ENCODE assay signal across 9 cellular contexts in genomic region chr20:44204156-44204831, GRCh38. TPM values are rescaled to one million over a fixed set of nuclear protein-coding genes. Genes with fewer than 3 reads are reported as not detected.
A peak's percentile ranks its signal among the peaks of the same experiment; 100 is the strongest.
DNase-seq lines count a peak whose midpoint lies in the region; ATAC-seq, FAIRE-seq and TF ChIP-seq lines count a peak whose summit lies in the region.
"Had no signal": no experiment of that assay in that cellular context is flagged by ENCODE, and none has a peak within 500 bp of the region (broad histone marks: within the 10 kb centered on the region; RNA-seq: fewer than 3 reads in every experiment).

No MANE protein-coding gene starts in this region.

- H3K27ac Mint-ChIP-seq in CD8-positive, alpha-beta memory T cell, result peak overlapping the region in 2 of 8 donors; percentile 36 to 57
- no peak overlapping the region for H3K27ac Mint-ChIP-seq in naive thymus-derived CD8-positive, alpha-beta T cell

- peaks cover 37% of the 10 kb centered on the region for H3K36me3 ChIP-seq in CD8-positive, alpha-beta memory T cell (ENCODE audit: insufficient read depth, low read length)
- H3K36me3 ChIP-seq in esophagus muscularis mucosa (peaks cover under 1 to 59% (median 42%) of the 10 kb centered on the region in 4 donors), pancreas (peaks cover 0 to 30% (median 9%) of the 10 kb centered on the region in 3 donors)

- CTCF ChIA-PET in CD8-positive, alpha-beta memory T cell (lab: Charles Lee), result no interaction called here

- TF ChIP-seq POLR2A in esophagus muscularis mucosa (IDR thresholded peaks at IDR 0.05; ENCODE audit: low read depth), result no peak

- POLR2A ChIA-PET in CD8-positive, alpha-beta memory T cell (lab: Charles Lee), result no interaction called here
- POLR2A ChIA-PET in naive thymus-derived CD8-positive, alpha-beta T cell (lab: Charles Lee), result interaction anchor here (0.6 kb wide), 1 partner anchor 49 kb away, joined by 3 read pairs; no protein-coding TSS in a partner anchor

- peaks cover 22% of the 10 kb centered on the region for H3K4me1 ChIP-seq in CD8-positive, alpha-beta memory T cell (ENCODE audit: insufficient read depth, low read length)
- H3K4me1 ChIP-seq in esophagus muscularis mucosa, result peaks cover 88 to 97% (median 95%) of the 10 kb centered on the region in 4 donors
- H3K4me1 ChIP-seq in pancreas, result peaks cover 21 to 41% (median 38%) of the 10 kb centered on the region in 3 donors

- peak overlapping the region; percentile 29 for H3K27ac ChIP-seq in CD8-positive, alpha-beta memory T cell (ENCODE audit: low read depth, low read length)
- H3K27ac ChIP-seq in esophagus muscularis mucosa (replicated peaks in 1 of 4) (peak overlapping the region; percentile 61 to 99 (median 86)), pancreas (peak overlapping the region in 2 of 4 donors; percentile 41 to 70)

- peak; percentile 95 for FAIRE-seq in pancreas (lab: Jason Lieb, UNC)

- intact Hi-C loops in esophagus muscularis mucosa (cut with DNase I), result no loop called here
- intact Hi-C loops in pancreas (cut with DNase I), result no loop called here

- no peak for TF ChIP-seq CTCF in esophagus muscularis mucosa (IDR thresholded peaks at IDR 0.05)
- no peak for TF ChIP-seq CTCF in pancreas (IDR thresholded peaks at IDR 0.05)

- H3K27me3 Mint-ChIP-seq in CD8-positive, alpha-beta memory T cell, result peaks cover 0 to 1% of the 10 kb centered on the region in 2 donors
- no peaks in the 10 kb centered on the region for H3K27me3 Mint-ChIP-seq in naive thymus-derived CD8-positive, alpha-beta T cell

- no peaks in the 10 kb centered on the region for H3K9me3 ChIP-seq in CD8-positive, alpha-beta memory T cell (ENCODE audit: low read length)
- H3K9me3 ChIP-seq in esophagus muscularis mucosa, result no peaks in the 10 kb centered on the region
- no peaks in the 10 kb centered on the region for H3K9me3 ChIP-seq in pancreas
- H3K9me3 ChIP-seq: MG63 had no signal

- TF ChIP-seq EP300 in esophagus muscularis mucosa (IDR thresholded peaks at IDR 0.05), result no peak

- no peak overlapping the region for H3K4me3 ChIP-seq in CD8-positive, alpha-beta memory T cell (ENCODE audit: low read length)
- H3K4me3 ChIP-seq in esophagus muscularis mucosa, result no peak overlapping the region
- H3K4me3 ChIP-seq in pancreas, result no peak overlapping the region
- H3K4me3 ChIP-seq: MG63 had no signal

- ATAC-seq in pancreas (peak; percentile 94 to 96 (median 95)), GM21447 (IDR thresholded peaks at IDR 0.05; ENCODE audit: unreplicated experiment) (no peak)
- ATAC-seq in naive thymus-derived CD8-positive, alpha-beta T cell, result no peak

- peaks cover 40 to 77% (median 63%) of the 10 kb centered on the region in 3 donors for H3K4me1 Mint-ChIP-seq in CD8-positive, alpha-beta memory T cell
- H3K4me1 Mint-ChIP-seq in naive thymus-derived CD8-positive, alpha-beta T cell, result peaks cover 26 to 63% (median 58%) of the 10 kb centered on the region in 4 donors

- 90% methylated on average over 4 of the region's 4 CpGs for WGBS in esophagus muscularis mucosa
- WGBS in pancreas, 2 donors, result 91 to 94% methylated on average over 4 of the region's 4 CpGs

- H3K9me3 Mint-ChIP-seq in CD8-positive, alpha-beta memory T cell, result no peaks in the 10 kb centered on the region
- H3K9me3 Mint-ChIP-seq in naive thymus-derived CD8-positive, alpha-beta T cell, result no peaks in the 10 kb centered on the region

- peaks cover 10 to 72% (median 27%) of the 10 kb centered on the region in 3 donors for H3K36me3 Mint-ChIP-seq in CD8-positive, alpha-beta memory T cell
- peaks cover 7 to 78% (median 20%) of the 10 kb centered on the region in 3 donors for H3K36me3 Mint-ChIP-seq in naive thymus-derived CD8-positive, alpha-beta T cell

- no peaks in the 10 kb centered on the region for H3K27me3 ChIP-seq in CD8-positive, alpha-beta memory T cell (ENCODE audit: insufficient read depth, low read length, poor library complexity, severe bottlenecking)
- no peaks in the 10 kb centered on the region for H3K27me3 ChIP-seq in esophagus muscularis mucosa
- H3K27me3 ChIP-seq in pancreas, result no peaks in the 10 kb centered on the region
- H3K27me3 ChIP-seq: MG63 had no signal

- no peak for DNase-seq in CD8-positive, alpha-beta memory T cell
- DNase-seq in OCI-M1 (lab: John Stamatoyannopoulos, UW) (peak; percentile 72), esophagus muscularis mucosa (ENCODE audit: extremely low spot score) (no peak), pancreas (peak in 2 of 6 donors; percentile 34 to 55), NCI-H2081 treated with DMSO at 0.1 percent for 48 hours (lab: John Stamatoyannopoulos, UW) (no peak)
- no peak for DNase-seq in naive thymus-derived CD8-positive, alpha-beta T cell
- no peak for DNase-seq in stimulated activated CD4-positive, alpha-beta T cell treated with anti-CD3 and anti-CD28 coated beads, Interleukin-2, amount 100 ng/mL, for 24 hours
- DNase-seq: MG63 had no signal

- no peak overlapping the region for H3K4me3 Mint-ChIP-seq in CD8-positive, alpha-beta memory T cell
- H3K4me3 Mint-ChIP-seq in naive thymus-derived CD8-positive, alpha-beta T cell, result no peak overlapping the region

RNA-seq across cellular contexts. Expression of gene OSER1, which starts 6.3 kb away (rescaled TPM):
- total RNA-seq in CD8-positive, alpha-beta memory T cell, result 10 to 100 TPM; 24.8 to 25.7 TPM
- 35.1 TPM for polyA plus RNA-seq in CD8-positive, alpha-beta memory T cell
- total RNA-seq in esophagus muscularis mucosa, result 10 to 100 TPM; 45.2 to 94.4 (median 71.0) TPM
- total RNA-seq in pancreas, result 10 to 100 TPM in 4 of 6 donors, 1 to 10 TPM in 2; 8.0 to 13.5 (median 11.1) TPM
- 10 to 100 TPM in 1 of 2 donors, 1 to 10 TPM in 1; 8.5 to 17.6 TPM for polyA plus RNA-seq in pancreas
- total RNA-seq in naive thymus-derived CD8-positive, alpha-beta T cell, result 10 to 100 TPM; 46.4 to 47.3 TPM
- polyA plus RNA-seq in naive thymus-derived CD8-positive, alpha-beta T cell, result 10 to 100 TPM; 27.7 to 38.8 (median 37.7) TPM

RNA-seq across cellular contexts. Expression of gene JPH2, which starts 17.3 kb away (rescaled TPM):
- total RNA-seq in CD8-positive, alpha-beta memory T cell, result not detected
- polyA plus RNA-seq in CD8-positive, alpha-beta memory T cell, result not detected
- 100 to 1,000 TPM; 187 to 441 (median 295) TPM for total RNA-seq in esophagus muscularis mucosa
- total RNA-seq in pancreas, result under 1 TPM; 0.09 to 0.37 (median 0.22) TPM
- polyA plus RNA-seq in pancreas, result 1 to 10 TPM in 1 of 2 donors, under 1 TPM in 1; 0.31 to 1.1 TPM
- not detected for total RNA-seq in naive thymus-derived CD8-positive, alpha-beta T cell
- not detected for polyA plus RNA-seq in naive thymus-derived CD8-positive, alpha-beta T cell

RNA-seq across cellular contexts. Expression of gene GDAP1L1, which starts 42.8 kb away (rescaled TPM):
- total RNA-seq in CD8-positive, alpha-beta memory T cell, result not detected
- polyA plus RNA-seq in CD8-positive, alpha-beta memory T cell, result not detected
- total RNA-seq in esophagus muscularis mucosa (under 1 TPM in 2 of 4 donors, not detected in 2; 0.23 to 0.83 TPM), pancreas (under 1 TPM in 4 of 6 donors, not detected in 2; 0.12 to 0.46 (median 0.33) TPM)
- polyA plus RNA-seq in pancreas, result 1 to 10 TPM in 1 of 2 donors, under 1 TPM in 1; 0.68 to 3.6 TPM
- total RNA-seq in naive thymus-derived CD8-positive, alpha-beta T cell, result not detected
- polyA plus RNA-seq in naive thymus-derived CD8-positive, alpha-beta T cell, result not detected

Comparison
In these comparisons a context has a peak if more than half of its experiments do, and no peak if none do; other contexts are left out.
1. ATAC-seq: peak in pancreas (4 of 4); none in GM21447 (single experiment) and naive thymus-derived CD8-positive, alpha-beta T cell (0 of 2).
2. RNA of gene JPH2, which starts 17.3 kb away (total RNA-seq): 187 to 441 TPM in esophagus muscularis mucosa; 0.09 to 0.37 TPM in pancreas, not detected in CD8-positive, alpha-beta memory T cell and not detected in naive thymus-derived CD8-positive, alpha-beta T cell; every median in the first group is over 100 times any median in the second.